In genomic region chr14:22314183-22314820, GRCh38 we compare ENCODE assay signal across 8 cellular contexts.
DNase-seq lines count a peak whose midpoint lies in the region; ATAC-seq and TF ChIP-seq lines count a peak whose summit lies in the region.

No MANE protein-coding gene starts in this region.

- H3K27ac ChIP-seq in testis = no peak overlapping the region

- DNase-seq in AG04449 (ENCODE audit: low read depth, low spot score) (no peak), GM06990 (ENCODE audit: extremely low read depth, insufficient read length) (no peak), NCI-H524 (lab: John Stamatoyannopoulos, UW) (peak; percentile 52 to 84), astrocyte of the hippocampus (ENCODE audit: low read depth, low spot score) (peak; percentile 71), inferior parietal cortex (ENCODE audit: extremely low spot score) (peak; percentile 93), testis (peak; percentile 40)

- H3K9me3 ChIP-seq in testis = no peaks in the 10 kb centered on the region

- 55 to 62% methylated on average over 6 of the region's 6 CpGs for WGBS in testis, 2 donors

- H3K36me3 ChIP-seq in GM06990 (ENCODE audit: control insufficient read depth, insufficient read depth, low read length) (no peaks in the 10 kb centered on the region), testis (ENCODE audit: low read depth, missing control alignments) (no peaks in the 10 kb centered on the region)

- peak; percentile 63 for TF ChIP-seq CTCF in AG04449 (IDR thresholded peaks at IDR 0.05; ENCODE audit: insufficient read depth, low read length, missing control alignments)
- TF ChIP-seq CTCF in GM06990 (IDR thresholded peaks at IDR 0.05; ENCODE audit: insufficient read depth, low read length, poor library complexity, severe bottlenecking) = peak; percentile 56
- TF ChIP-seq CTCF in testis (IDR thresholded peaks at IDR 0.05) = peak; percentile 23 to 69 (median 49)

- ATAC-seq in HG02884 (IDR thresholded peaks at IDR 0.05; ENCODE audit: unreplicated experiment) (peak; percentile 62), GM21367 (IDR thresholded peaks at IDR 0.05; ENCODE audit: unreplicated experiment) (no peak)

- POLR2A ChIA-PET in AG04449 (lab: Yijun Ruan, JAX) = no interaction called here

- no peak overlapping the region for H3K4me3 ChIP-seq in AG04449 (ENCODE audit: low read depth, low read length)
- H3K4me3 ChIP-seq in GM06990 (replicated peaks; ENCODE audit: low read depth, low read length) = no peak overlapping the region
- H3K4me3 ChIP-seq in testis = no peak overlapping the region

- H3K4me1 ChIP-seq in testis = no peaks in the 10 kb centered on the region

- intact Hi-C loops in testis (cut with DNase I; ENCODE audit: low total_unique reads) = no loop called here

- H3K27me3 ChIP-seq in GM06990 (replicated peaks; ENCODE audit: control insufficient read depth, insufficient read depth, low read length) (no peaks in the 10 kb centered on the region; the same call in 1 of the 2 replicates), testis (no peaks in the 10 kb centered on the region)

- TF ChIP-seq POLR2A in testis (IDR thresholded peaks at IDR 0.05) = no peak

- CTCF ChIA-PET in AG04449 (lab: Yijun Ruan, JAX) = interaction anchor here (0.9 to 2.3 kb wide), 22 partner anchors 9 to 339 kb away, joined by 3 to 17 read pairs (median 4); no protein-coding TSS in a partner anchor

Comparison
In these comparisons a context has a peak if more than half of its experiments do, and no peak if none do; other contexts are left out.
1. DNase-seq: peak in NCI-H524 (2 of 2), astrocyte of the hippocampus (single experiment), inferior parietal cortex (single experiment) and testis (single experiment); none in AG04449 (single experiment) and GM06990 (single experiment).
2. Peak in every context shown above with its lines, with median percentiles within 50 percentile points of each other: CTCF ChIP-seq.